Comparison of ENCODE assay signal across 10 cellular contexts in the genomic region with DNA sequence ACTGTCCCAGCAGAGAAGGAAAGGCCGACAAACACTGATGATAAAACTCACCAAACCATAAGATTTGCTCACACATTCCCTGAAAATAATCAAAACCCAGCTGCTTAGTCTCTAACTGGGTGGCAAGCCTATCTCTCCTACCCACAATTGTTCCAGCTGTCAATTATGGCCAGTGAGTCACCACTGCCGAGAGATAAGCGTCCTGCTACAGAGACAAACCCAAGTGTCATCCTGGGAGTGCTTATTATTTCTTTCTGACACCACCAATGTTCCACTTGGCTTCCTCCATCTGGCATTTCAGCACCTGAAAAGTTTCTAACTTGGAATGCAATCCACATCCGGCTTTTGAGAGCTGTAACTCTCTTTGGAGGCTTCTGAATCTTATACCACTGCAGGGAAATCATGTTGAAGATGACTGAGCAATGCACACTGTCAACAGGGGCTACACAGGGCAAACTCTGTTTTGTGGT. TPM values are rescaled to one million over a fixed set of nuclear protein-coding genes. Genes with fewer than 3 reads are reported as not detected.
A peak's percentile ranks its signal among the peaks of the same experiment; 100 is the strongest.
DNase-seq lines count a peak whose midpoint lies in the region; ATAC-seq and TF ChIP-seq lines count a peak whose summit lies in the region.
"Had no signal": no experiment of that assay in that cellular context is flagged by ENCODE, and none has a peak within 500 bp of the region (broad histone marks: within the 10 kb centered on the region; RNA-seq: fewer than 3 reads in every experiment).

No MANE protein-coding gene starts in this region.

- CTCF ChIA-PET in activated CD4-positive, alpha-beta T cell treated with anti-CD3 and anti-CD28 coated beads for 36 hours (lab: Charles Lee), result interaction anchor here (0.5 to 0.8 kb wide), 4 partner anchors 14 to 223 kb away, joined by 3 to 4 read pairs (median 3); no protein-coding TSS in a partner anchor

- H3K4ac ChIP-seq in trophoblast cell (ENCODE audit: low read depth, low read length), result no peak overlapping the region

- peak; percentile 13 for DNase-seq in activated CD4-positive, alpha-beta T cell treated with anti-CD3 and anti-CD28 coated beads for 36 hours
- no peak for DNase-seq in activated CD4-positive, alpha-beta T cell treated with anti-CD3 and anti-CD28 coated beads for 4 hours
- DNase-seq in NOMO-1 (lab: John Stamatoyannopoulos, UW; ENCODE audit: unreplicated experiment in 2 of 2) (peak; percentile 10 to 76), epithelial cell of esophagus (ENCODE audit: low read depth) (peak; percentile 80), trophoblast cell (peak; percentile 45 to 64), activated gamma-delta T cell treated with Interleukin-2 at 50 U/mL for 16 hours (no peak)
- DNase-seq: activated B cell treated with CpG ODN at 0.5 μM for 24 hours had no signal

- H3K4me3 Mint-ChIP-seq in activated CD4-positive, alpha-beta T cell treated with anti-CD3 and anti-CD28 coated beads for 36 hours, result no peak overlapping the region
- H3K4me3 Mint-ChIP-seq: activated B cell treated with CpG ODN at 0.5 μM for 24 hours had no signal

- no peaks in the 10 kb centered on the region for H3K9me3 ChIP-seq in trophoblast cell (ENCODE audit: insufficient read depth, low read depth, low read length)
- H3K9me3 ChIP-seq: A549 had no signal

- no peak overlapping the region for H3K9ac ChIP-seq in trophoblast cell (ENCODE audit: low read length)

- H2BK120ac ChIP-seq in trophoblast cell (ENCODE audit: insufficient read depth, low read length, poor library complexity), result no peak overlapping the region

- H3K27ac Mint-ChIP-seq in activated CD4-positive, alpha-beta T cell treated with anti-CD3 and anti-CD28 coated beads for 36 hours, result no peak overlapping the region
- H3K27ac Mint-ChIP-seq: activated B cell treated with CpG ODN at 0.5 μM for 24 hours had no signal

- H3K23ac ChIP-seq in trophoblast cell (ENCODE audit: low read length), result no peak overlapping the region

- no CpG with 5 or more reads among the region's 4 CpGs for WGBS in trophoblast cell (ENCODE audit: extremely low coverage, insufficient coverage, insufficient read length)

- H3K14ac ChIP-seq in trophoblast cell (ENCODE audit: low read length), result no peak overlapping the region

- TF ChIP-seq CTCF in epithelial cell of esophagus (IDR thresholded peaks at IDR 0.05; ENCODE audit: insufficient read depth, low read depth, low read length, missing control alignments), result no peak

- ATAC-seq in activated CD4-positive, alpha-beta T cell treated with anti-CD3 and anti-CD28 coated beads for 36 hours, result peak; percentile 61
- ATAC-seq in HG03342 (IDR thresholded peaks at IDR 0.05; ENCODE audit: unreplicated experiment) (no peak), HG03354 (IDR thresholded peaks at IDR 0.05; ENCODE audit: poor library complexity, severe bottlenecking, unreplicated experiment) (no peak)
- ATAC-seq: A549 had no signal

- no peak overlapping the region for H3K4me2 ChIP-seq in trophoblast cell (ENCODE audit: low read length)
- H3K4me2 ChIP-seq: A549 had no signal

- H3K27ac ChIP-seq in trophoblast cell (ENCODE audit: low read depth, low read length), result no peak overlapping the region
- H3K27ac ChIP-seq: A549 had no signal

- no peaks in the 10 kb centered on the region for H3K27me3 Mint-ChIP-seq in activated CD4-positive, alpha-beta T cell treated with anti-CD3 and anti-CD28 coated beads for 36 hours
- H3K27me3 Mint-ChIP-seq: activated B cell treated with CpG ODN at 0.5 μM for 24 hours had no signal

- H2BK5ac ChIP-seq in trophoblast cell (ENCODE audit: low read depth, low read length, poor library complexity), result no peak overlapping the region

- H2AK5ac ChIP-seq in trophoblast cell (ENCODE audit: low read length), result no peak overlapping the region

- no peak overlapping the region for H4K8ac ChIP-seq in trophoblast cell (ENCODE audit: low read depth, low read length)

- H4K12ac ChIP-seq in trophoblast cell (ENCODE audit: low read depth, low read length), result no peak overlapping the region

- H3K18ac ChIP-seq in trophoblast cell (ENCODE audit: low read length), result no peak overlapping the region

- peaks cover 2 to 3% of the 10 kb centered on the region in 2 experiments for H3K4me1 ChIP-seq in trophoblast cell (ENCODE audit: control insufficient read depth in 1 of 2, insufficient read depth in 2 of 2, low read length in 2 of 2)
- H3K4me1 ChIP-seq: A549 had no signal

- H2BK12ac ChIP-seq in trophoblast cell (ENCODE audit: low read length), result no peak overlapping the region

- POLR2A ChIA-PET in activated CD4-positive, alpha-beta T cell treated with anti-CD3 and anti-CD28 coated beads for 36 hours (lab: Charles Lee), result no interaction called here

- H3K36me3 Mint-ChIP-seq in activated CD4-positive, alpha-beta T cell treated with anti-CD3 and anti-CD28 coated beads for 36 hours (ENCODE audit: low read depth), result no peaks in the 10 kb centered on the region

- no peaks in the 10 kb centered on the region for H3K36me3 ChIP-seq in trophoblast cell (ENCODE audit: control insufficient read depth in 1 of 2, insufficient read depth in 2 of 2, low read length in 2 of 2)

- no peaks in the 10 kb centered on the region for H3K79me1 ChIP-seq in trophoblast cell (ENCODE audit: low read length)

- no peaks in the 10 kb centered on the region for H3K79me2 ChIP-seq in trophoblast cell (ENCODE audit: control insufficient read depth, insufficient read depth, low read length, poor library complexity)

- no peaks in the 10 kb centered on the region for H3K9me3 Mint-ChIP-seq in activated CD4-positive, alpha-beta T cell treated with anti-CD3 and anti-CD28 coated beads for 36 hours (ENCODE audit: low read depth)
- H3K9me3 Mint-ChIP-seq: activated B cell treated with CpG ODN at 0.5 μM for 24 hours had no signal

- H3K27me3 ChIP-seq in trophoblast cell (ENCODE audit: insufficient read depth, low read length), result no peaks in the 10 kb centered on the region

- peaks cover 7% of the 10 kb centered on the region for H3K4me1 Mint-ChIP-seq in activated CD4-positive, alpha-beta T cell treated with anti-CD3 and anti-CD28 coated beads for 36 hours

- no peak overlapping the region for H4K91ac ChIP-seq in trophoblast cell (ENCODE audit: low read depth, low read length)

- H2AFZ ChIP-seq in trophoblast cell (ENCODE audit: insufficient read depth, low read length, poor library complexity), result no peak overlapping the region

- no peak overlapping the region for H3K4me3 ChIP-seq in epithelial cell of esophagus (ENCODE audit: low read length)
- no peak overlapping the region for H3K4me3 ChIP-seq in trophoblast cell (ENCODE audit: low read depth, low read length)
- H3K4me3 ChIP-seq: A549 had no signal

- intact Hi-C loops in activated CD4-positive, alpha-beta T cell treated with anti-CD3 and anti-CD28 coated beads for 36 hours (cut with DNase I, micrococcal nuclease), result no loop called here

RNA-seq across cellular contexts. Expression of gene VAV3, which starts 51.5 kb away (rescaled TPM):
- total RNA-seq in activated CD4-positive, alpha-beta T cell treated with anti-CD3 and anti-CD28 coated beads for 36 hours, result 1 to 10 TPM; 1.3 to 1.9 TPM
- 24.3 TPM in 2 replicates for polyA plus RNA-seq in trophoblast cell (2013)

Comparison
In these comparisons a context has a peak if more than half of its experiments do, and no peak if none do; other contexts are left out.
1. DNase-seq: peak in activated CD4-positive, alpha-beta T cell treated with anti-CD3 and anti-CD28 coated beads for 36 hours (single experiment), NOMO-1 (2 of 2), epithelial cell of esophagus (single experiment) and trophoblast cell (2 of 2); none in activated CD4-positive, alpha-beta T cell treated with anti-CD3 and anti-CD28 coated beads for 4 hours (0 of 2) and activated gamma-delta T cell treated with Interleukin-2 at 50 U/mL for 16 hours (single experiment).